In the genomic region with DNA sequence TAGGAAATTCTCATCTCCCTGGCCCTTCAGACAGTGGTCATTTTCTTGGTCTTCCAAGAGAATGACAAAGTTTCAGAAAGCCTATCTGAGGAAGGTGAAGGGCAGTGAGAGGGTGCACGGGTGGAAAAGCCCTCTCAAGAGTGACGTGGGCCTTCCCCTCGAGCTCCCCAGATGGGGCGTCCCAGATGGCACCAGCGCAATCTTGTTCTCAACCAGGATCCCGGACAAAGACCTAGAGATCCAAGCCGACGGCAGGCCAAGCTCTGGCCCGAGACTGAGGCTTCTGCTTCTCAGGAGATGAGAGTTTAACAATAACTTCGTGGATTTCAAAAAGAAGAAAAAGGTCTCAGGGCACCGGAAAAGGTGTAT, we compare ENCODE assay signal across 8 cellular contexts. TPM values are rescaled to one million over a fixed set of nuclear protein-coding genes. Genes with fewer than 3 reads are reported as not detected.
DNase-seq lines count a peak whose midpoint lies in the region; FAIRE-seq and TF ChIP-seq lines count a peak whose summit lies in the region.

No MANE protein-coding gene starts in this region.

- 25% methylated on average over 10 of the region's 11 CpGs; no CpG with 5 or more reads in 1 of the 2 experiments for WGBS in H1 (ENCODE audit: extremely low coverage in 1 of 2, insufficient coverage in 1 of 2, insufficient read length in 1 of 2, insufficient replicate concordance in 2 of 2, low coverage in 1 of 2, low lambda C conversion rate in 2 of 2, missing lambda C conversion rate in 1 of 2), 2 experiments

- no peak overlapping the region for H3K4ac ChIP-seq in H1 (replicated peaks; ENCODE audit: insufficient read length, low read depth, low read length)

- H3K4me1 Mint-ChIP-seq in Caco-2 (ENCODE audit: low read depth, unreplicated experiment) (peaks cover 17% of the 10 kb centered on the region), neural crest cell (peaks cover 34% of the 10 kb centered on the region)

- H3K9me3 ChIP-seq in Caco-2 (peaks cover 19% of the 10 kb centered on the region; the same call in 1 of the 2 replicates), MM.1S (replicated peaks; ENCODE audit: insufficient read depth, low read length) (no peaks in the 10 kb centered on the region), H1 (ENCODE audit: insufficient read depth in 2 of 2, low read depth in 1 of 2, low read length in 1 of 2) (peaks cover 0 to 6% of the 10 kb centered on the region in 2 experiments; a peak in 3 of 4 replicates)

- peak overlapping the region; percentile 80 for H3K4me2 ChIP-seq in MM.1S (ENCODE audit: low read depth, low read length)
- peak overlapping the region; percentile 89 to 94 for H3K4me2 ChIP-seq in H1 (ENCODE audit: insufficient read depth in 1 of 2, low read depth in 2 of 2, low read length in 2 of 2)

- H2BK12ac ChIP-seq in H1 (ENCODE audit: low read depth, low read length), result no peak overlapping the region; the same call in 1 of the 2 replicates

- no peak for TF ChIP-seq EP300 in H1 (IDR thresholded peaks at IDR 0.05; ENCODE audit: borderline replicate concordance in 1 of 2, low read depth in 2 of 2, low read length in 2 of 2)

- peak overlapping the region; percentile 98 for H2BK5ac ChIP-seq in H1 (ENCODE audit: low read depth, low read length)

- BruUV-seq in Caco-2 (replicated peaks; lab: Mats Ljungman, UMichigan), result TSS peak; percentile 97

- H4K20me1 ChIP-seq in MM.1S (ENCODE audit: insufficient read depth, low read length) (no peaks in the 10 kb centered on the region), H1 (replicated peaks in 1 of 2; ENCODE audit: control insufficient read depth in 1 of 2, insufficient read depth in 2 of 2, low read length in 2 of 2) (no peaks in the 10 kb centered on the region)

- peak overlapping the region; percentile 48; the same call in 1 of the 2 replicates for H3K18ac ChIP-seq in H1 (ENCODE audit: extremely low read depth, low read length)

- H2BK20ac ChIP-seq in H1 (ENCODE audit: low read length), result no peak overlapping the region

- H4K91ac ChIP-seq in H1 (replicated peaks; ENCODE audit: insufficient read length, low read length), result no peak overlapping the region

- no peak overlapping the region for H2AK5ac ChIP-seq in H1 (ENCODE audit: low read depth, low read length)

- H3K27ac ChIP-seq in MM.1S (ENCODE audit: low read length) (peak overlapping the region; percentile 64; the same call in 1 of the 2 replicates), H1 (ENCODE audit: low read depth, low read length) (peak overlapping the region; percentile 87)

- peaks cover 12% of the 10 kb centered on the region for H3K23me2 ChIP-seq in H1 (ENCODE audit: low read depth, low read length)

- peaks cover 24% of the 10 kb centered on the region for H3K79me2 ChIP-seq in MM.1S (ENCODE audit: low read length)
- H3K79me2 ChIP-seq in H1 (ENCODE audit: control insufficient read depth in 1 of 2, insufficient read depth in 2 of 2, low read length in 2 of 2), result peaks cover 0 to 18% of the 10 kb centered on the region in 2 experiments; a peak in 1 of 4 replicates

- no peak overlapping the region for H2BK120ac ChIP-seq in H1 (replicated peaks; ENCODE audit: low read depth, low read length)

- peak overlapping the region; percentile 66; the same call in 1 of the 2 replicates for H4K8ac ChIP-seq in H1 (ENCODE audit: extremely low read depth, insufficient read depth, low read length)

- peak overlapping the region; percentile 97 for H2AFZ ChIP-seq in MM.1S (ENCODE audit: low read length)
- H2AFZ ChIP-seq in H1 (ENCODE audit: low read length), result peak overlapping the region; percentile 57

- FAIRE-seq in H1 (lab: Jason Lieb, UNC), result no peak

- H3K36me3 ChIP-seq in Caco-2 (ENCODE audit: control insufficient read depth, insufficient read depth, low read length), result peaks cover 3% of the 10 kb centered on the region; the same call in 1 of the 2 replicates
- H3K36me3 ChIP-seq in MM.1S (replicated peaks; ENCODE audit: insufficient read depth, low read length), result no peaks in the 10 kb centered on the region
- no peaks in the 10 kb centered on the region; a peak in 2 of 8 replicates for H3K36me3 ChIP-seq in H1 (ENCODE audit: control insufficient read depth in 2 of 4, insufficient read depth in 4 of 4, low read length in 3 of 4)

- peak overlapping the region; percentile 4 for H4K5ac ChIP-seq in H1 (ENCODE audit: insufficient read length, low read depth, low read length)

- intact Hi-C loops in Caco-2 (cut with micrococcal nuclease; ENCODE audit: unreplicated experiment), result loop anchor here (5.0 kb wide), 1 partner anchor 100 kb away; no protein-coding TSS in a partner anchor

- TF ChIP-seq POLR2A in H1 (IDR thresholded peaks at IDR 0.05; ENCODE audit: control extremely low read depth in 1 of 2, low read depth in 2 of 2, low read length in 2 of 2), result no peak

- TF ChIP-seq CTCF in Caco-2 (IDR thresholded peaks at IDR 0.05; ENCODE audit: insufficient read depth in 1 of 2, low read depth in 1 of 2, low read length in 1 of 2, severe bottlenecking in 1 of 2, unreplicated experiment in 1 of 2), result no peak
- TF ChIP-seq CTCF in MM.1S (IDR thresholded peaks at IDR 0.05; ENCODE audit: low read length), result no peak
- no peak for TF ChIP-seq CTCF in H1 (IDR thresholded peaks at IDR 0.05; ENCODE audit: control extremely low read depth in 1 of 3, insufficient read depth in 1 of 3, low read depth in 1 of 3, low read length in 3 of 3)
- no peak for TF ChIP-seq CTCF in neural crest cell (conservative IDR thresholded peaks at IDR 0.05)

- no peak for TF ChIP-seq RAD21 in H1 (IDR thresholded peaks at IDR 0.05 in 1 of 2, conservative IDR thresholded peaks at IDR 0.05 in 1 of 2; ENCODE audit: low read depth in 2 of 2, low read length in 2 of 2)

- H3K36me3 Mint-ChIP-seq in Caco-2 (ENCODE audit: insufficient read depth, unreplicated experiment), result peaks cover 27% of the 10 kb centered on the region
- H3K36me3 Mint-ChIP-seq in neural crest cell (ENCODE audit: low read depth), result peaks cover 14% of the 10 kb centered on the region

- H3K27me3 ChIP-seq in Caco-2 (replicated peaks; ENCODE audit: control insufficient read depth, insufficient read depth, low read length) (no peaks in the 10 kb centered on the region), MM.1S (replicated peaks; ENCODE audit: insufficient read depth, low read length) (no peaks in the 10 kb centered on the region), H1 (replicated peaks in 1 of 4; ENCODE audit: control insufficient read depth in 3 of 4, extremely low read depth in 1 of 4, insufficient read depth in 3 of 4, low read length in 3 of 4) (no peaks in the 10 kb centered on the region)

- no peaks in the 10 kb centered on the region for H3F3A ChIP-seq in MM.1S (ENCODE audit: insufficient read depth, low read length)

- CTCF ChIA-PET in Caco-2 (lab: Charles Lee), result interaction anchor here (0.7 kb wide), 1 partner anchor 102 kb away, joined by 3 read pairs; no protein-coding TSS in a partner anchor
- CTCF ChIA-PET in H1 (lab: Charles Lee; ENCODE audit: partially characterized antibody), result interaction anchor here (0.8 to 1.5 kb wide), 3 partner anchors 11 to 94 kb away, joined by 3 to 4 read pairs (median 3); no protein-coding TSS in a partner anchor

- H3K9ac ChIP-seq in MM.1S (ENCODE audit: low read length) (peak overlapping the region; percentile 67), H1 (replicated peaks in 1 of 4; ENCODE audit: extremely low read depth in 1 of 4, low read depth in 3 of 4, low read length in 3 of 4) (peak overlapping the region; percentile 37 to 94 (median 76))

- H3K14ac ChIP-seq in H1 (ENCODE audit: insufficient read length), result no peak overlapping the region

- H3K4me3 ChIP-seq in Caco-2 (ENCODE audit: low read depth, low read length), result peak overlapping the region; percentile 68
- H3K4me3 ChIP-seq in MM.1S (ENCODE audit: low read length), result peak overlapping the region; percentile 97
- H3K4me3 ChIP-seq in H1 (ENCODE audit: extremely low read depth in 1 of 4, insufficient read depth in 2 of 4, low read depth in 3 of 4, low read length in 4 of 4), result peak overlapping the region; percentile 84 to 93 (median 92)

- H3K56ac ChIP-seq in H1 (replicated peaks; ENCODE audit: insufficient read length, low read depth, low read length), result no peak overlapping the region

- no peaks in the 10 kb centered on the region for H3K9me2 ChIP-seq in MM.1S (replicated peaks; ENCODE audit: insufficient read depth, low read length)

- H3K9me3 Mint-ChIP-seq in Caco-2 (ENCODE audit: unreplicated experiment) (peaks cover 30% of the 10 kb centered on the region), neural crest cell (peaks cover 19% of the 10 kb centered on the region)

- peak overlapping the region; percentile 96 for H3K27ac Mint-ChIP-seq in Caco-2 (ENCODE audit: unreplicated experiment)
- H3K27ac Mint-ChIP-seq in neural crest cell (ENCODE audit: unreplicated experiment), result peak overlapping the region; percentile 100

- H2BK15ac ChIP-seq in H1 (ENCODE audit: low read length), result no peak overlapping the region

- H3K23ac ChIP-seq in H1 (ENCODE audit: insufficient read length), result no peak overlapping the region

- H3K4me3 Mint-ChIP-seq in Caco-2 (ENCODE audit: unreplicated experiment) (peak overlapping the region; percentile 96), neural crest cell (peak overlapping the region; percentile 99)

- H3K27me3 Mint-ChIP-seq in Caco-2 (ENCODE audit: insufficient read depth, unreplicated experiment), result no peaks in the 10 kb centered on the region
- peaks cover 41% of the 10 kb centered on the region for H3K27me3 Mint-ChIP-seq in neural crest cell (ENCODE audit: low read depth)

- DNase-seq in Caco-2 (no peak), MM.1S (no peak), H1 (ENCODE audit: low read depth in 1 of 2, low spot score in 2 of 2) (no peak), neural crest cell (ENCODE audit: low read depth, low spot score) (no peak), COR-L47 (lab: John Stamatoyannopoulos, UW) (no peak), iPS-NIHi11 (ENCODE audit: low spot score) (no peak), NCI-H446 (lab: John Stamatoyannopoulos, UW) (no peak), NCI-H345 treated with DMSO at 0.1 percent for 48 hours (lab: John Stamatoyannopoulos, UW; ENCODE audit: unreplicated experiment) (no peak)

- peaks cover 4% of the 10 kb centered on the region; the same call in 1 of the 2 replicates for H3K79me1 ChIP-seq in H1 (ENCODE audit: low read depth, low read length)

- H3K4me1 ChIP-seq in Caco-2 (0 out of 2 replicates have a peak, but pooled peaks cover 13% of the 10 kb centered on the region), MM.1S (ENCODE audit: low read length) (0 out of 2 replicates have a peak, but pooled peaks cover 4% of the 10 kb centered on the region), H1 (replicated peaks in 1 of 4; ENCODE audit: control insufficient read depth in 3 of 4, insufficient read depth in 4 of 4, low read length in 3 of 4) (peaks cover 0 to 6% (median 2%) of the 10 kb centered on the region in 4 experiments; a peak in 1 of 7 replicates)

- POLR2A ChIA-PET in Caco-2 (lab: Charles Lee), result interaction anchor here (0.6 to 1.5 kb wide), 6 partner anchors 11 to 220 kb away, joined by 3 to 18 read pairs (median 4); a partner anchor contains a TSS
- POLR2A ChIA-PET in H1 (lab: Charles Lee; ENCODE audit: partially characterized antibody), result interaction anchor here (0.7 to 2.3 kb wide), 19 partner anchors 8 to 318 kb away, joined by 3 to 10 read pairs (median 5); a partner anchor contains a TSS

RNA-seq across cellular contexts. Expression of a gene that starts 0.8 kb away (rescaled TPM):
- 14.8 and 17.4 TPM in 2 replicates for total RNA-seq in Caco-2 (2022)
- total RNA-seq in H1 (2021; fragmentation: NEBNext Ultra II Directional; extraction: Animal tissue kit (Norgen Biotek cat#: 25700)), result 12.1 and 14.3 TPM in 2 replicates
- 13.2 and 15.8 TPM in 2 replicates for polyA plus RNA-seq in H1 (2011; rRNA removed)
- polyA plus RNA-seq in H1 (2011; cell fraction: cytosol; rRNA removed), result 18.4 TPM
- 52.3 TPM for polyA plus RNA-seq in H1 (2011; cell fraction: nucleus; rRNA removed)
- polyA plus RNA-seq in H1 (2012, experiment 1 of 2), result 13.1 to 17.7 TPM (median 16.2 TPM) in 4 replicates
- 4.8 TPM for polyA plus RNA-seq in H1 (2012, experiment 2 of 2)
- 6.6 TPM for polyA plus RNA-seq in H1 (2013, experiment 1 of 2)
- 6.6 TPM for polyA plus RNA-seq in H1 (2013, experiment 2 of 2)
- polyA minus RNA-seq in H1 (2011; rRNA and poly(A)+ RNA removed), result 27.0 and 28.4 TPM in 2 replicates
- 9.2 TPM for polyA minus RNA-seq in H1 (2011; cell fraction: cytosol; rRNA and poly(A)+ RNA removed)
- polyA minus RNA-seq in H1 (2011; cell fraction: nucleus; rRNA and poly(A)+ RNA removed), result 17.6 TPM
- total RNA-seq in neural crest cell, result 12.6 and 16.1 TPM in 2 replicates
